In genomic region chr12:133203344-133204263, GRCh38 we compare ENCODE assay signal across 13 cellular contexts. TPM values are rescaled to one million over a fixed set of nuclear protein-coding genes. Genes with fewer than 3 reads are reported as not detected.
DNase-seq lines count a peak whose midpoint lies in the region; ATAC-seq and TF ChIP-seq lines count a peak whose summit lies in the region.
"Had no signal": no experiment of that assay in that cellular context is flagged by ENCODE, and none has a peak within 500 bp of the region (broad histone marks: within the 10 kb centered on the region; RNA-seq: fewer than 3 reads in every experiment).

No MANE protein-coding gene starts in this region.

- TF ChIP-seq CTCF in coronary artery (IDR thresholded peaks at IDR 0.05) (no peak), natural killer cell (IDR thresholded peaks at IDR 0.05) (no peak), esophagus squamous epithelium (IDR thresholded peaks at IDR 0.05) (no peak), testis (IDR thresholded peaks at IDR 0.05) (no peak), ascending aorta (IDR thresholded peaks at IDR 0.05) (no peak)

- TF ChIP-seq POLR2A in esophagus squamous epithelium (IDR thresholded peaks at IDR 0.05) (no peak), testis (IDR thresholded peaks at IDR 0.05) (no peak)

- H3K27me3 ChIP-seq in HUES64 (ENCODE audit: insufficient read depth, low read length), result no peaks in the 10 kb centered on the region
- H3K27me3 ChIP-seq in esophagus squamous epithelium, result no peaks in the 10 kb centered on the region
- H3K27me3 ChIP-seq in testis, result no peaks in the 10 kb centered on the region
- no peaks in the 10 kb centered on the region for H3K27me3 ChIP-seq in ascending aorta
- H3K27me3 ChIP-seq: foreskin keratinocyte had no signal

- peaks cover 13 to 22% of the 10 kb centered on the region in 2 donors for H3K9me3 Mint-ChIP-seq in natural killer cell

- H3K36me3 Mint-ChIP-seq in natural killer cell, result peaks cover 70% of the 10 kb centered on the region

- H3K4me3 Mint-ChIP-seq in natural killer cell, result peak overlapping the region; percentile 31
- H3K4me3 Mint-ChIP-seq: stimulated activated naive CD8-positive, alpha-beta T cell treated with anti-CD3 and anti-CD28 coated beads, Interleukin-15, amount 100 ng/mL, for 72 hours had no signal

- WGBS in HUES64, result 99% methylated on average over 6 of the region's 7 CpGs
- 91 to 92% methylated on average over 7 of the region's 7 CpGs for WGBS in esophagus squamous epithelium, 2 donors
- 93 to 98% methylated on average over 7 of the region's 7 CpGs for WGBS in testis, 2 donors

- H3K4me1 Mint-ChIP-seq in natural killer cell, result no peaks in the 10 kb centered on the region
- H3K4me1 Mint-ChIP-seq: stimulated activated naive CD8-positive, alpha-beta T cell treated with anti-CD3 and anti-CD28 coated beads, Interleukin-15, amount 100 ng/mL, for 72 hours had no signal

- H3K27ac Mint-ChIP-seq in natural killer cell, result peak overlapping the region in 1 of 2 donors; percentile 79

- H3K4me1 ChIP-seq in HUES64 (ENCODE audit: insufficient read depth, low read length) (no peaks in the 10 kb centered on the region), esophagus squamous epithelium (no peaks in the 10 kb centered on the region), testis (no peaks in the 10 kb centered on the region), ascending aorta (no peaks in the 10 kb centered on the region)
- H3K4me1 ChIP-seq: foreskin keratinocyte had no signal

- no peak overlapping the region for H3K27ac ChIP-seq in HUES64 (ENCODE audit: low read depth, low read length)
- H3K27ac ChIP-seq in coronary artery, result no peak overlapping the region
- H3K27ac ChIP-seq in esophagus squamous epithelium, result no peak overlapping the region
- H3K27ac ChIP-seq in testis, result no peak overlapping the region
- no peak overlapping the region for H3K27ac ChIP-seq in ascending aorta
- H3K27ac ChIP-seq: 22Rv1, foreskin keratinocyte had no signal

- peaks cover 84% of the 10 kb centered on the region for H3K9me3 ChIP-seq in HUES64 (ENCODE audit: insufficient read depth, low read depth, low read length)
- H3K9me3 ChIP-seq in esophagus squamous epithelium, result peaks cover 32 to 92% (median 89%) of the 10 kb centered on the region in 3 donors
- no peaks in the 10 kb centered on the region for H3K9me3 ChIP-seq in testis
- H3K9me3 ChIP-seq in ascending aorta, result peaks cover 84 to 92% of the 10 kb centered on the region in 2 donors

- intact Hi-C loops in natural killer cell (cut with micrococcal nuclease), result no loop called here
- intact Hi-C loops in esophagus squamous epithelium (cut with DNase I), result no loop called here
- intact Hi-C loops in testis (cut with DNase I; ENCODE audit: low total_unique reads), result no loop called here
- intact Hi-C loops in ascending aorta (cut with DNase I), result no loop called here

- ATAC-seq in natural killer cell, result no peak
- ATAC-seq: foreskin keratinocyte; stimulated activated naive CD8-positive, alpha-beta T cell treated with anti-CD3 and anti-CD28 coated beads, Interleukin-15, amount 100 ng/mL, for 72 hours had no signal

- peak overlapping the region; percentile 28 for H3K4me3 ChIP-seq in HUES64 (ENCODE audit: low read length)
- H3K4me3 ChIP-seq in coronary artery, result peak overlapping the region; percentile 34
- peak overlapping the region in 1 of 4 donors; percentile 28 for H3K4me3 ChIP-seq in esophagus squamous epithelium
- H3K4me3 ChIP-seq in testis, result no peak overlapping the region
- peak overlapping the region in 1 of 2 donors; percentile 32 for H3K4me3 ChIP-seq in ascending aorta

- H3K36me3 ChIP-seq in HUES64 (ENCODE audit: insufficient read depth, low read length) (peaks cover 57% of the 10 kb centered on the region), esophagus squamous epithelium (peaks cover 11 to 49% (median 28%) of the 10 kb centered on the region in 3 donors), testis (ENCODE audit: low read depth, missing control alignments) (no peaks in the 10 kb centered on the region), ascending aorta (peaks cover 29 to 47% of the 10 kb centered on the region in 2 donors)

- DNase-seq in DMS 273 (lab: John Stamatoyannopoulos, UW; ENCODE audit: unreplicated experiment) (peak; percentile 20), DMS 273 treated with DMSO at 0.1 percent for 48 hours (lab: John Stamatoyannopoulos, UW) (no peak), coronary artery (ENCODE audit: low spot score) (no peak), natural killer cell (no peak), esophagus squamous epithelium (lab: John Stamatoyannopoulos, UW) (no peak), testis (no peak), ascending aorta (ENCODE audit: low spot score in 2 of 2) (no peak)
- DNase-seq: foreskin keratinocyte; stimulated activated CD4-positive, alpha-beta T cell treated with anti-CD3 and anti-CD28 coated beads, Interleukin-15, amount 100 ng/mL, for 24 hours; stimulated activated naive CD8-positive, alpha-beta T cell treated with anti-CD3 and anti-CD28 coated beads, Interleukin-15, amount 100 ng/mL, for 72 hours had no signal

- no peak overlapping the region for H3K9ac ChIP-seq in HUES64 (ENCODE audit: low read depth, low read length)

- H3K27me3 Mint-ChIP-seq in natural killer cell (ENCODE audit: low read depth in 2 of 2), result no peaks in the 10 kb centered on the region
- H3K27me3 Mint-ChIP-seq: stimulated activated naive CD8-positive, alpha-beta T cell treated with anti-CD3 and anti-CD28 coated beads, Interleukin-15, amount 100 ng/mL, for 72 hours had no signal

RNA-seq across cellular contexts. Expression of gene ZNF268, which starts 22.3 kb away (rescaled TPM):
- 17.4 TPM for polyA plus RNA-seq in HUES64 (2013, experiment 1 of 2)
- polyA plus RNA-seq in HUES64 (2013, experiment 2 of 2), result 15.8 TPM
- 10 to 100 TPM; 12.7 to 17.5 (median 14.3) TPM for total RNA-seq in natural killer cell
- 10 to 100 TPM in 3 of 4 donors, 1 to 10 TPM in 1; 9.8 to 21.0 (median 15.7) TPM for total RNA-seq in esophagus squamous epithelium
- 10 to 100 TPM; 18.6 to 20.4 TPM for total RNA-seq in testis
- polyA plus RNA-seq in testis (ENCODE audit: insufficient read depth, low read depth, low replicate concordance), result 6.9 TPM
- total RNA-seq in ascending aorta, result 38.5 TPM

RNA-seq across cellular contexts. Expression of gene ANHX, which starts 32.1 kb away (rescaled TPM):
- polyA plus RNA-seq in HUES64 (2013, experiment 1 of 2), result not detected
- polyA plus RNA-seq in HUES64 (2013, experiment 2 of 2), result not detected
- total RNA-seq in natural killer cell (not detected), esophagus squamous epithelium (not detected), testis (10 to 100 TPM in 1 of 2 donors, 1 to 10 TPM in 1; 9.6 to 11.3 TPM), ascending aorta (not detected)
- polyA plus RNA-seq in testis (ENCODE audit: insufficient read depth, low read depth, low replicate concordance), result 6.9 TPM
- total RNA-seq: foreskin keratinocyte, HT1080 had no signal
- polyA plus RNA-seq: foreskin keratinocyte had no signal

Comparison
In these comparisons a context has a peak if more than half of its experiments do, and no peak if none do; other contexts are left out.
1. H3K4me3 ChIP-seq: peak in HUES64 (single experiment) and coronary artery (single experiment); none in testis (0 of 2).
2. RNA of gene ANHX, which starts 32.1 kb away (total RNA-seq): 9.6 to 11.3 TPM in testis; not detected in natural killer cell, not detected in esophagus squamous epithelium and not detected in ascending aorta (single experiment); every median in the first group is over 10 times any median in the second.